In the genomic region with DNA sequence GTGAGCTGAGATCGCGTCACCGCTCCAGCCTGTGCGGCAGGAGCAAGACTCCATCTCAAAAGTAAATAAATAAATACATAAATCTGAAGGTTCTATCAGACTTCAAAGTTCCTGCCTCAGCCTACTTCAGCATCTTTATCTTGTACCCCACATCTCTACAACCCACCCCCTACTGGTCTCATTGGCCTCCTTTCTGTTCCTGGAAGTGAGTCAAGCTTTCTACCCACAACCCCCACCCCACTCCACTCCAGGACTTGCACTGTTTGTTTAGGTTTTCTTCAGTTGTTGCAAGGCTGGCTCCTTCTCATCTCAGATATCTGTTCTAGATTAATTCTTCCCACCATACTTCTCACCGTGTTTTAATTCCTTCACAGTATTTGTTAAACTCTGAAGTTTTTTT, we compare ENCODE assay signal across 8 cellular contexts. TPM values are rescaled to one million over a fixed set of nuclear protein-coding genes. Genes with fewer than 3 reads are reported as not detected.
DNase-seq lines count a peak whose midpoint lies in the region; ATAC-seq, FAIRE-seq and TF ChIP-seq lines count a peak whose summit lies in the region.

No MANE protein-coding gene starts in this region.

- no peak overlapping the region for H2AFZ ChIP-seq in H9 (ENCODE audit: low read length)
- peak overlapping the region; percentile 83 for H2AFZ ChIP-seq in GM12878 (ENCODE audit: control insufficient read depth, low read depth, low read length)
- no peak overlapping the region for H2AFZ ChIP-seq in mesenchymal stem cell (ENCODE audit: low read depth, low read length)

- H3K4me1 Mint-ChIP-seq in H9 = peaks cover 10 to 21% of the 10 kb centered on the region in 2 experiments

- no TSS peak for BruUV-seq in GM12878 (replicated peaks; lab: Mats Ljungman, UMichigan)

- peaks cover 10% of the 10 kb centered on the region; the same call in 1 of the 2 replicates for H3K79me2 ChIP-seq in H9 (ENCODE audit: insufficient read depth, low read length)
- H3K79me2 ChIP-seq in GM12878 (ENCODE audit: control insufficient read depth, insufficient read depth, low read length) = peaks cover 38% of the 10 kb centered on the region

- H3K23ac ChIP-seq in H9 (ENCODE audit: insufficient read length, low read depth, low read length) = no peak overlapping the region
- no peak overlapping the region for H3K23ac ChIP-seq in mesenchymal stem cell (ENCODE audit: low read length in 2 of 2)

- peak overlapping the region; percentile 100 for H3K4me3 Mint-ChIP-seq in H9

- no peaks in the 10 kb centered on the region for H3K27me3 ChIP-seq in H9 (ENCODE audit: insufficient read depth, low read length)
- no peaks in the 10 kb centered on the region for H3K27me3 ChIP-seq in Peyer's patch
- no peaks in the 10 kb centered on the region for H3K27me3 ChIP-seq in GM12878 (replicated peaks in 1 of 2; ENCODE audit: control insufficient read depth in 2 of 2, insufficient read depth in 2 of 2, low read length in 1 of 2)
- no peaks in the 10 kb centered on the region for H3K27me3 ChIP-seq in mesenchymal stem cell (ENCODE audit: control insufficient read depth in 1 of 2, insufficient read depth in 1 of 2, low read length in 2 of 2)
- H3K27me3 ChIP-seq in thymus (ENCODE audit: control insufficient read depth, insufficient read depth) = no peaks in the 10 kb centered on the region

- H2AK5ac ChIP-seq in H9 (ENCODE audit: insufficient read length, low read length) (no peak overlapping the region), mesenchymal stem cell (ENCODE audit: low read length, severe bottlenecking) (no peak overlapping the region)

- H3K4me2 ChIP-seq in H9 (ENCODE audit: insufficient read depth, insufficient read length, low read length) = peak overlapping the region; percentile 93
- peak overlapping the region; percentile 82 for H3K4me2 ChIP-seq in GM12878 (ENCODE audit: control insufficient read depth, insufficient read depth)
- peak overlapping the region; percentile 29 for H3K4me2 ChIP-seq in mesenchymal stem cell (ENCODE audit: low read length, poor library complexity, severe bottlenecking)

- H3K23me2 ChIP-seq in H9 (ENCODE audit: insufficient read length, low read depth, low read length, poor library complexity, severe bottlenecking) = no peaks in the 10 kb centered on the region

- TF ChIP-seq POLR2A in Peyer's patch (IDR thresholded peaks at IDR 0.05) = no peak
- TF ChIP-seq POLR2A in GM12878 (IDR thresholded peaks at IDR 0.05; ENCODE audit: low read depth, low read length) = no peak

- H3K4me3 ChIP-seq in Peyer's patch (peak overlapping the region; percentile 55 to 78 (median 70)), GM12878 (peak overlapping the region; percentile 91), mesenchymal stem cell (ENCODE audit: insufficient read depth in 1 of 2, low read depth in 1 of 2, low read length in 2 of 2) (peak overlapping the region in 1 of 2 experiments; percentile 93), thymus (ENCODE audit: low read length) (peak overlapping the region; percentile 78)

- H3K27ac Mint-ChIP-seq in H9 = peak overlapping the region; percentile 92 to 98 (median 97); a peak in 5 of 7 replicates

- no peak for TF ChIP-seq EP300 in GM12878 (IDR thresholded peaks at IDR 0.05; ENCODE audit: borderline replicate concordance in 1 of 2, control insufficient read depth in 1 of 2, low read depth in 2 of 2, low read length in 2 of 2)

- TF ChIP-seq CTCF in H9 (conservative IDR thresholded peaks at IDR 0.05) (no peak), Peyer's patch (IDR thresholded peaks at IDR 0.05) (no peak), GM12878 (IDR thresholded peaks at IDR 0.05 in 2 of 3, conservative IDR thresholded peaks at IDR 0.05 in 1 of 3; ENCODE audit: control insufficient read depth in 2 of 3, extremely low read depth in 1 of 3, insufficient read depth in 1 of 3, low read depth in 3 of 3, low read length in 3 of 3) (no peak)

- no peak overlapping the region for H4K5ac ChIP-seq in H9 (ENCODE audit: insufficient read length, low read depth, low read length)

- no CpG with 5 or more reads among the region's 5 CpGs for WGBS in H9 (ENCODE audit: extremely low coverage, insufficient read length, low lambda C conversion rate)
- over 99% methylated on average over 5 of the region's 5 CpGs for WGBS in GM12878 (ENCODE audit: insufficient coverage, insufficient replicate concordance, low lambda C conversion rate, missing lambda C conversion rate)
- 100% methylated on average over 1 of the region's 5 CpGs for WGBS in mesenchymal stem cell
- WGBS in thymus = 95% methylated on average over 5 of the region's 5 CpGs

- H4K20me1 ChIP-seq in H9 (ENCODE audit: control insufficient read depth, insufficient read depth, insufficient read length) (no peaks in the 10 kb centered on the region), GM12878 (ENCODE audit: control insufficient read depth, insufficient read depth) (no peaks in the 10 kb centered on the region)

- H3T11ph ChIP-seq in H9 (ENCODE audit: low read length) = no peak overlapping the region

- H3K14ac ChIP-seq in H9 (ENCODE audit: insufficient read depth, low read length) = no peak overlapping the region
- H3K14ac ChIP-seq in mesenchymal stem cell (ENCODE audit: low read length in 2 of 2) = no peak overlapping the region

- H3K79me1 ChIP-seq in H9 (ENCODE audit: insufficient read depth, low read depth, low read length, poor library complexity, severe bottlenecking) (peaks cover 8% of the 10 kb centered on the region), mesenchymal stem cell (replicated peaks; ENCODE audit: low read length, poor library complexity, severe bottlenecking) (no peaks in the 10 kb centered on the region)

- SMC1A ChIA-PET in GM12878 (lab: Charles Lee; ENCODE audit: uncharacterized antibody, unreplicated experiment) = no interaction called here

- H3K9me3 ChIP-seq in H9 (ENCODE audit: control insufficient read depth, low read depth, low read length) (no peaks in the 10 kb centered on the region), Peyer's patch (no peaks in the 10 kb centered on the region), GM12878 (replicated peaks; ENCODE audit: control insufficient read depth, insufficient read depth, low read length) (no peaks in the 10 kb centered on the region), mesenchymal stem cell (ENCODE audit: control insufficient read depth, low read length) (no peaks in the 10 kb centered on the region), thymus (ENCODE audit: control insufficient read depth) (no peaks in the 10 kb centered on the region)

- CTCF ChIA-PET in GM12878 (lab: Yijun Ruan, JAX) = no interaction called here

- H3K36me3 Mint-ChIP-seq in H9 (ENCODE audit: insufficient read depth in 1 of 3, low read depth in 3 of 3) = peaks cover 27 to 45% (median 40%) of the 10 kb centered on the region in 3 experiments

- H3K4ac ChIP-seq in H9 (ENCODE audit: low read depth, low read length) (no peak overlapping the region), mesenchymal stem cell (ENCODE audit: low read depth in 1 of 2, low read length in 2 of 2) (peak overlapping the region in 1 of 2 experiments; percentile 69)

- no peak overlapping the region for H2BK20ac ChIP-seq in H9 (ENCODE audit: low read depth, low read length, poor library complexity, severe bottlenecking)

- H3K4me1 ChIP-seq in H9 (ENCODE audit: insufficient read depth, low read length) (no peaks in the 10 kb centered on the region), Peyer's patch (peaks cover 0 to 11% (median 0%) of the 10 kb centered on the region in 4 donors), GM12878 (ENCODE audit: control insufficient read depth, insufficient read depth, low read length) (peaks cover 4% of the 10 kb centered on the region; the same call in 1 of the 2 replicates), mesenchymal stem cell (ENCODE audit: control insufficient read depth, insufficient read depth, low read depth, low read length) (no peaks in the 10 kb centered on the region), thymus (ENCODE audit: control insufficient read depth, insufficient read depth, low read length) (peaks cover 12% of the 10 kb centered on the region)

- TF ChIP-seq RAD21 in GM12878 (IDR thresholded peaks at IDR 0.05; ENCODE audit: insufficient read depth, low read depth, low read length) = no peak

- no peak for FAIRE-seq in GM12878 (lab: Jason Lieb, UNC)

- in situ Hi-C loops in GM12878 (cut with MboI) = no loop called here

- no peaks in the 10 kb centered on the region; the same call in 1 of the 2 replicates for H3K27me3 Mint-ChIP-seq in H9 (ENCODE audit: low read depth)

- H3K9me3 Mint-ChIP-seq in H9 = no peaks in the 10 kb centered on the region; a peak in 1 of 5 replicates

- H3K36me3 ChIP-seq in Peyer's patch (peaks cover 0 to 22% (median 0%) of the 10 kb centered on the region in 3 donors), GM12878 (ENCODE audit: control insufficient read depth in 2 of 2, insufficient read depth in 2 of 2, low read length in 1 of 2) (peaks cover 0 to 12% of the 10 kb centered on the region in 2 experiments; a peak in 1 of 4 replicates), mesenchymal stem cell (ENCODE audit: control insufficient read depth in 1 of 2, insufficient read depth in 2 of 2, low read depth in 1 of 2, low read length in 2 of 2) (peaks cover 2 to 27% of the 10 kb centered on the region in 2 experiments), thymus (ENCODE audit: control insufficient read depth, insufficient read depth) (peaks cover 5% of the 10 kb centered on the region)

- H3K9ac ChIP-seq in H9 (ENCODE audit: extremely low read depth, insufficient read length, low read length) = no peak overlapping the region
- H3K9ac ChIP-seq in GM12878 (ENCODE audit: control insufficient read depth, insufficient read depth, low read length) = peak overlapping the region; percentile 88
- peak overlapping the region; percentile 95 for H3K9ac ChIP-seq in mesenchymal stem cell (ENCODE audit: low read length)

- DNase-seq in H9 (no peak), Peyer's patch (no peak), GM12878 (ENCODE audit: low read depth, low spot score) (no peak), mesenchymal stem cell (peak; percentile 64), NCI-H524 treated with DMSO at 0.1 percent for 48 hours (lab: John Stamatoyannopoulos, UW) (no peak)

- intact Hi-C loops in GM12878 (cut with micrococcal nuclease; ENCODE audit: unreplicated experiment) = no loop called here

- H2BK12ac ChIP-seq in H9 (ENCODE audit: insufficient read length, low read depth, low read length) (no peak overlapping the region), mesenchymal stem cell (ENCODE audit: low read length in 2 of 2) (no peak overlapping the region)

- H2BK15ac ChIP-seq in H9 (ENCODE audit: low read depth, low read length) (no peak overlapping the region), mesenchymal stem cell (ENCODE audit: low read depth, poor library complexity, severe bottlenecking) (no peak overlapping the region)

- ATAC-seq in GM12878 (peak; percentile 16), GM21526 (IDR thresholded peaks at IDR 0.05; ENCODE audit: low FRiP score, unreplicated experiment) (no peak), GM18867 (IDR thresholded peaks at IDR 0.05; ENCODE audit: unreplicated experiment) (no peak)

- H4K8ac ChIP-seq in H9 (replicated peaks; ENCODE audit: insufficient read length, low read depth, low read length) = no peak overlapping the region
- no peak overlapping the region for H4K8ac ChIP-seq in mesenchymal stem cell (ENCODE audit: low read length)

- H4K91ac ChIP-seq in H9 (ENCODE audit: insufficient read length, low read depth, low read length) = no peak overlapping the region
- no peak overlapping the region for H4K91ac ChIP-seq in mesenchymal stem cell (ENCODE audit: low read length)

- H3K18ac ChIP-seq in H9 (ENCODE audit: insufficient read length, low read depth, low read length) = no peak overlapping the region
- H3K18ac ChIP-seq in mesenchymal stem cell (ENCODE audit: low read depth in 1 of 2, low read length in 2 of 2) = no peak overlapping the region

- H3K27ac ChIP-seq in H9 (ENCODE audit: insufficient read length, low read depth, low read length) = no peak overlapping the region
- peak overlapping the region; percentile 69 to 91 (median 84) for H3K27ac ChIP-seq in Peyer's patch
- peak overlapping the region; percentile 88 for H3K27ac ChIP-seq in GM12878 (ENCODE audit: control insufficient read depth, insufficient read depth)
- no peak overlapping the region for H3K27ac ChIP-seq in mesenchymal stem cell (ENCODE audit: low read length, poor library complexity, severe bottlenecking)
- peak overlapping the region; percentile 56 for H3K27ac ChIP-seq in thymus (ENCODE audit: low read depth)

- RAD21 ChIA-PET in GM12878 (lab: Charles Lee; ENCODE audit: unreplicated experiment) = no interaction called here

- H2BK5ac ChIP-seq in H9 (ENCODE audit: insufficient read length, low read length) = no peak overlapping the region
- H2BK5ac ChIP-seq in mesenchymal stem cell (ENCODE audit: low read depth, low read length, poor library complexity, severe bottlenecking) = no peak overlapping the region

- H3K56ac ChIP-seq in H9 (ENCODE audit: insufficient read length, low read depth, low read length) = no peak overlapping the region

- H2BK120ac ChIP-seq in H9 (ENCODE audit: low read depth, low read length, poor library complexity, severe bottlenecking) = no peak overlapping the region
- no peak overlapping the region for H2BK120ac ChIP-seq in mesenchymal stem cell (ENCODE audit: low read depth, low read length)

- POLR2A ChIA-PET in GM12878 (lab: Charles Lee) = interaction anchor here (0.8 kb wide), 1 partner anchor 8 kb away, joined by 4 read pairs; no protein-coding TSS in a partner anchor

RNA-seq across cellular contexts. Expression of a gene that starts 0.7 kb away (rescaled TPM):
- total RNA-seq in H9 (2021) = 98.1 and 103 TPM in 2 replicates
- total RNA-seq in Peyer's patch = 100 to 1,000 TPM in 1 of 4 donors, 10 to 100 TPM in 3; 55.8 to 104 (median 69.5) TPM
- 157 and 173 TPM in 2 replicates for total RNA-seq in GM12878 (2013; cell fraction: nucleolus; rRNA removed)
- 85.1 and 113 TPM in 2 replicates for total RNA-seq in GM12878 (2014; rRNA removed)
- total RNA-seq in GM12878 (2014; rRNA removed; fragmentation: Illumina TruSeq; extraction: Trizol) = 163 and 164 TPM in 2 replicates
- 69.3 and 71.4 TPM in 2 replicates for total RNA-seq in GM12878 (2021)
- 36.8 TPM for polyA plus RNA-seq in GM12878 (2011; ENCODE audit: low read depth)
- 126 and 190 TPM in 2 replicates for polyA plus RNA-seq in GM12878 (2011; rRNA removed)
- polyA plus RNA-seq in GM12878 (2011; cell fraction: cytosol; rRNA removed) = 27.8 and 35.1 TPM in 2 replicates
- polyA plus RNA-seq in GM12878 (2011; cell fraction: nucleus; rRNA removed) = 61.2 and 74.3 TPM in 2 replicates
- polyA plus RNA-seq in GM12878 (2012) = 48.6 and 59.2 TPM in 2 replicates
- polyA plus RNA-seq in GM12878 (2014; fragmentation: Illumina TruSeq; extraction: Trizol) = 162 and 244 TPM in 2 replicates
- 100 to 1,000 TPM; 181 to 192 TPM for polyA plus RNA-seq in GM12878 (2014; fragmentation: Nextera tagmentation; extraction: Ambion mirVana)
- 95.9 and 113 TPM in 2 replicates for polyA plus RNA-seq in GM12878 (2014; rRNA removed)
- polyA plus RNA-seq in GM12878 (2016; fragmentation: Nextera tagmentation; extraction: Ambion mirVana) = 100 to 1,000 TPM; 151 to 155 TPM
- 51.7 and 66.0 TPM in 2 replicates for polyA minus RNA-seq in GM12878 (2011; rRNA and poly(A)+ RNA removed)
- polyA minus RNA-seq in GM12878 (2011; cell fraction: cytosol; rRNA and poly(A)+ RNA removed) = 19.4 and 30.4 TPM in 2 replicates
- polyA minus RNA-seq in GM12878 (2011; cell fraction: nucleus; rRNA and poly(A)+ RNA removed) = 60.8 and 98.0 TPM in 2 replicates
- polyA plus RNA-seq in mesenchymal stem cell (2013, experiment 1 of 2) = 62.7 TPM
- 66.8 TPM for polyA plus RNA-seq in mesenchymal stem cell (2013, experiment 2 of 2)
- 150 TPM for polyA plus RNA-seq in thymus

RNA-seq across cellular contexts. Expression of a gene that starts 10.9 kb away (rescaled TPM):
- 37.1 and 41.5 TPM in 2 replicates for total RNA-seq in H9 (2021)
- 10 to 100 TPM; 30.5 to 54.3 (median 35.1) TPM for total RNA-seq in Peyer's patch
- 296 and 302 TPM in 2 replicates for total RNA-seq in GM12878 (2013; cell fraction: nucleolus; rRNA removed)
- 52.5 and 60.3 TPM in 2 replicates for total RNA-seq in GM12878 (2014; rRNA removed)
- 54.3 and 57.0 TPM in 2 replicates for total RNA-seq in GM12878 (2014; rRNA removed; fragmentation: Illumina TruSeq; extraction: Trizol)
- total RNA-seq in GM12878 (2021) = 71.3 and 74.3 TPM in 2 replicates
- polyA plus RNA-seq in GM12878 (2011; ENCODE audit: low read depth) = 19.9 TPM
- polyA plus RNA-seq in GM12878 (2011; rRNA removed) = 93.1 and 144 TPM in 2 replicates
- polyA plus RNA-seq in GM12878 (2011; cell fraction: cytosol; rRNA removed) = 27.5 and 42.1 TPM in 2 replicates
- 26.8 and 32.4 TPM in 2 replicates for polyA plus RNA-seq in GM12878 (2011; cell fraction: nucleus; rRNA removed)
- 39.5 and 50.7 TPM in 2 replicates for polyA plus RNA-seq in GM12878 (2012)
- polyA plus RNA-seq in GM12878 (2014; fragmentation: Illumina TruSeq; extraction: Trizol) = 40.0 and 54.2 TPM in 2 replicates
- 10 to 100 TPM; 17.5 to 41.2 TPM for polyA plus RNA-seq in GM12878 (2014; fragmentation: Nextera tagmentation; extraction: Ambion mirVana)
- polyA plus RNA-seq in GM12878 (2014; rRNA removed) = 34.8 and 35.6 TPM in 2 replicates
- polyA plus RNA-seq in GM12878 (2016; fragmentation: Nextera tagmentation; extraction: Ambion mirVana) = 10 to 100 TPM; 48.4 to 48.6 TPM
- polyA minus RNA-seq in GM12878 (2011; rRNA and poly(A)+ RNA removed) = 45.7 and 53.5 TPM in 2 replicates
- 28.0 and 39.3 TPM in 2 replicates for polyA minus RNA-seq in GM12878 (2011; cell fraction: cytosol; rRNA and poly(A)+ RNA removed)
- polyA minus RNA-seq in GM12878 (2011; cell fraction: nucleus; rRNA and poly(A)+ RNA removed) = 31.2 and 37.4 TPM in 2 replicates
- polyA plus RNA-seq in mesenchymal stem cell (2013, experiment 1 of 2) = 86.7 TPM
- 88.2 TPM for polyA plus RNA-seq in mesenchymal stem cell (2013, experiment 2 of 2)
- 16.0 TPM for polyA plus RNA-seq in thymus

RNA-seq across cellular contexts. Expression of a gene that starts 23.7 kb away (rescaled TPM):
- 24.0 and 26.9 TPM in 2 replicates for total RNA-seq in H9 (2021)
- 10 to 100 TPM in 2 of 4 donors, 1 to 10 TPM in 2; 8.8 to 10.7 (median 9.9) TPM for total RNA-seq in Peyer's patch
- 14.9 and 15.2 TPM in 2 replicates for total RNA-seq in GM12878 (2013; cell fraction: nucleolus; rRNA removed)
- 9.4 and 11.0 TPM in 2 replicates for total RNA-seq in GM12878 (2014; rRNA removed)
- total RNA-seq in GM12878 (2014; rRNA removed; fragmentation: Illumina TruSeq; extraction: Trizol) = 13.0 and 13.3 TPM in 2 replicates
- 8.7 and 9.5 TPM in 2 replicates for total RNA-seq in GM12878 (2021)
- 2.4 TPM for polyA plus RNA-seq in GM12878 (2011; ENCODE audit: low read depth)
- 9.0 and 15.3 TPM in 2 replicates for polyA plus RNA-seq in GM12878 (2011; rRNA removed)
- 3.4 TPM in 2 replicates for polyA plus RNA-seq in GM12878 (2011; cell fraction: cytosol; rRNA removed)
- polyA plus RNA-seq in GM12878 (2011; cell fraction: nucleus; rRNA removed) = 2.3 and 2.9 TPM in 2 replicates
- polyA plus RNA-seq in GM12878 (2012) = 6.2 and 7.9 TPM in 2 replicates
- polyA plus RNA-seq in GM12878 (2014; fragmentation: Illumina TruSeq; extraction: Trizol) = 9.0 and 11.3 TPM in 2 replicates
- polyA plus RNA-seq in GM12878 (2014; fragmentation: Nextera tagmentation; extraction: Ambion mirVana) = 10 to 100 TPM in 1 of 2 experiments, 1 to 10 TPM in 1; 5.0 to 10.1 TPM
- polyA plus RNA-seq in GM12878 (2014; rRNA removed) = 6.7 and 8.6 TPM in 2 replicates
- polyA plus RNA-seq in GM12878 (2016; fragmentation: Nextera tagmentation; extraction: Ambion mirVana) = 10 to 100 TPM; 13.8 to 15.3 TPM
- polyA minus RNA-seq in GM12878 (2011; rRNA and poly(A)+ RNA removed) = 4.8 and 6.1 TPM in 2 replicates
- 3.2 and 4.0 TPM in 2 replicates for polyA minus RNA-seq in GM12878 (2011; cell fraction: cytosol; rRNA and poly(A)+ RNA removed)
- polyA minus RNA-seq in GM12878 (2011; cell fraction: nucleus; rRNA and poly(A)+ RNA removed) = 3.4 and 7.1 TPM in 2 replicates
- polyA plus RNA-seq in mesenchymal stem cell (2013, experiment 1 of 2) = 16.8 TPM
- 17.3 TPM for polyA plus RNA-seq in mesenchymal stem cell (2013, experiment 2 of 2)
- 11.8 TPM for polyA plus RNA-seq in thymus

Comparison
In these comparisons a context has a peak if more than half of its experiments do, and no peak if none do; other contexts are left out.
1. H3K27ac ChIP-seq: peak in Peyer's patch (4 of 4), GM12878 (single experiment) and thymus (single experiment); none in H9 (single experiment) and mesenchymal stem cell (single experiment).
2. H3K4me2 ChIP-seq: peak in every context shown above with its lines; median percentile 93 in H9; 82 in GM12878; 29 in mesenchymal stem cell.